ENCODE assay signal across 9 cellular contexts in the genomic region with DNA sequence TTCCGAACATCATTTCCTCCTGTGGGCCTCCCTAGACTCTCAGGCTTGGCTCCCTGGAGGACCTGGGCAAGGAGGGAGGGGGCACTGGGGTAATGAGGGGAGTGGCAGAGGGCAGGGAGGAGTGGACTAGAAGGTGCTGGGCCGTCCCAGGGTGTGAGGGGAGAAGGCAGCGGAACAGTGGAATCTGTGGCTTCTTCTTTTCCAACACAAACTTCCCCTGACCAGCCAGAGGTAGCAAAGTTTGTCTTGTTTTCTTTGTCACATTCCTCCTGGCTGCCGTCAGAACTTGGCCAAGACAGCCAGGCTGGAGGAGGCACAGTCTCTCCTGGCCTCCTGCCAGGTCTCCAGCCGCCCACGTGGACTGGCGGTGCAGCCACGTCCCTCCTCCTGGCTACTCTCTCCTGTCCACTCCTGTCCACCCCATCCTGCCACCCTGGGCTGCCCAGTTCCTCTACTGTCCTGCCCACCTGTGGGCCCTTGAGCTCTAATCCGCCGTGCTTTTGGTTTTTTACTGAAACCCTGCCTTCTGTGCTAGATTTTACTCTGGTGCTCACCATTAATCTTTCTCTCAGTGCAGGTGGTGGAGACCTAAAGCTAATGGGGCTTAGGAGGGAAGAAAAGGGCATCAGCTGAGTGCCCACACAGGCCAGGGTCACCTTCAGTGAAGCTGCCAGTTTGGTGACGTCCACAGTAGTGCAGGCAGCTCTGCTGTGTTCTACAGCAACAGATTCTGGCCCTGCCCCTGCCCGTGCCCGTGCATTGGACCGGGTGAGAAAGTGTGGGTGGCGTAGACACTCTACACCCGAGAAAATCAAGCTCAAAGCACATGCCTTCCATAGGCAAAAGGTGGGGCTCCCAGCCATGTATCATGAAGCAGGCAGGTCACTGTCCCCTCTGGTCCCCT. TPM values are rescaled to one million over a fixed set of nuclear protein-coding genes. Genes with fewer than 3 reads are reported as not detected.
DNase-seq lines count a peak whose midpoint lies in the region; ATAC-seq and TF ChIP-seq lines count a peak whose summit lies in the region.
"Had no signal": no experiment of that assay in that cellular context is flagged by ENCODE, and none has a peak within 500 bp of the region (broad histone marks: within the 10 kb centered on the region; RNA-seq: fewer than 3 reads in every experiment).

No MANE protein-coding gene starts in this region.

- H3K27me3 ChIP-seq in thoracic aorta (replicated peaks; ENCODE audit: insufficient read depth), result no peaks in the 10 kb centered on the region

- no peaks in the 10 kb centered on the region for H3K36me3 ChIP-seq in thoracic aorta

- TF ChIP-seq CTCF in cardiac fibroblast (IDR thresholded peaks at IDR 0.05; ENCODE audit: low read depth, low read length) (no peak), thoracic aorta (IDR thresholded peaks at IDR 0.05) (no peak)

- no peaks in the 10 kb centered on the region for H3K9me3 ChIP-seq in thoracic aorta

- H3K4me3 ChIP-seq in cardiac fibroblast (replicated peaks in 1 of 2; ENCODE audit: low read depth in 2 of 2, low read length in 2 of 2), result no peak overlapping the region
- H3K4me3 ChIP-seq in thoracic aorta, result peak overlapping the region; percentile 17

- ATAC-seq in thoracic aorta (ENCODE audit: insufficient number of reproducible peaks, low FRiP score, low read depth), result peak; percentile 61

- peaks cover 10 to 17% of the 10 kb centered on the region in 2 donors for H3K4me1 ChIP-seq in thoracic aorta (ENCODE audit: control insufficient read depth in 1 of 2, low read depth in 2 of 2)

- H3K27ac ChIP-seq in thoracic aorta, result peak overlapping the region; percentile 51 to 61

- peak; percentile 93 for DNase-seq in M059J (ENCODE audit: low read depth)
- peak; percentile 94 to 97 for DNase-seq in cardiac fibroblast (ENCODE audit: low read depth in 2 of 2)
- DNase-seq in left kidney (ENCODE audit: low read depth, low spot score), result peak; percentile 91
- no peak for DNase-seq in thoracic aorta (ENCODE audit: low spot score)
- DNase-seq in NCI-H526 (lab: John Stamatoyannopoulos, UW), result no peak
- no peak for DNase-seq in GF-D8 (lab: John Stamatoyannopoulos, UW)
- DNase-seq in activated CD8-positive, alpha-beta memory T cell treated with anti-CD3 and anti-CD28 coated beads, Interleukin-2, amount 50 U/mL, for 48 hours, result no peak
- no peak for DNase-seq in NCI-H1930 (lab: John Stamatoyannopoulos, UW)
- DNase-seq: NCI-H446 treated with DMSO at 0.1 percent for 48 hours had no signal

RNA-seq across cellular contexts. Expression of a gene that starts 2.8 kb away (rescaled TPM):
- total RNA-seq in M059J (2014; rRNA removed; shearing (Covaris generic)), result not detected in 2 replicates
- 1 to 10 TPM in 1 of 2 donors, under 1 TPM in 1; 0.28 to 1.6 TPM for total RNA-seq in thoracic aorta

RNA-seq across cellular contexts. Expression of a gene that starts 8.5 kb away (rescaled TPM):
- 0.15 and 8.3 TPM in 2 replicates for total RNA-seq in M059J (2014; rRNA removed; shearing (Covaris generic))
- total RNA-seq in thoracic aorta, result 1 to 10 TPM; 3.7 to 6.8 TPM

RNA-seq across cellular contexts. Expression of a gene that starts 10.7 kb away (rescaled TPM):
- total RNA-seq in M059J (2014; rRNA removed; shearing (Covaris generic)), result not detected in 2 replicates
- total RNA-seq in thoracic aorta, result not detected

RNA-seq across cellular contexts. Expression of a gene that starts 15.8 kb away (rescaled TPM):
- total RNA-seq in M059J (2014; rRNA removed; shearing (Covaris generic)), result not detected in 2 replicates
- total RNA-seq in thoracic aorta, result not detected

RNA-seq across cellular contexts. Expression of a gene that starts 34.5 kb away (rescaled TPM):
- total RNA-seq in M059J (2014; rRNA removed; shearing (Covaris generic)), result 25.5 and 25.9 TPM in 2 replicates
- total RNA-seq in thoracic aorta, result 10 to 100 TPM; 11.1 to 31.6 TPM

Comparison
In these comparisons a context has a peak if more than half of its experiments do, and no peak if none do; other contexts are left out.
1. DNase-seq: peak in M059J (single experiment), cardiac fibroblast (2 of 2) and left kidney (single experiment); none in thoracic aorta (single experiment), NCI-H526 (0 of 2), GF-D8 (single experiment), activated CD8-positive, alpha-beta memory T cell treated with anti-CD3 and anti-CD28 coated beads, Interleukin-2, amount 50 U/mL, for 48 hours (single experiment) and NCI-H1930 (0 of 2).